16 cellular contexts compared by ENCODE assay signal in genomic region chr22:21819183-21819770, GRCh38. TPM values are rescaled to one million over a fixed set of nuclear protein-coding genes. Genes with fewer than 3 reads are reported as not detected.
DNase-seq lines count a peak whose midpoint lies in the region; ATAC-seq and TF ChIP-seq lines count a peak whose summit lies in the region.
"Had no signal": no experiment of that assay in that cellular context is flagged by ENCODE, and none has a peak within 500 bp of the region (broad histone marks: within the 10 kb centered on the region; RNA-seq: fewer than 3 reads in every experiment).

No MANE protein-coding gene starts in this region.

- H3K4me3 Mint-ChIP-seq in CD14-positive monocyte: peak overlapping the region; percentile 56 to 82
- peak overlapping the region in 1 of 2 donors; percentile 78 for H3K4me3 Mint-ChIP-seq in effector memory CD8-positive, alpha-beta T cell
- H3K4me3 Mint-ChIP-seq in natural killer cell: peak overlapping the region; percentile 59
- H3K4me3 Mint-ChIP-seq: activated CD4-positive, alpha-beta T cell treated with anti-CD3 and anti-CD28 coated beads for 36 hours had no signal

- intact Hi-C loops in CD14-positive monocyte (cut with micrococcal nuclease): loop anchor here in 1 of 2 donors (5.0 to 10.0 kb wide), 2 partner anchors 116 to 133 kb away; partner anchors contain the start of gene PPM1F
- intact Hi-C loops in natural killer cell (cut with micrococcal nuclease): loop anchor here (2.0 to 5.0 kb wide), 2 partner anchors 14 to 37 kb away; no protein-coding TSS in a partner anchor

- no peak overlapping the region for H3K4me3 ChIP-seq in HL-60 (replicated peaks; ENCODE audit: insufficient read depth, low read length)
- H3K4me3 ChIP-seq: esophagus squamous epithelium, GM12878, SJCRH30 had no signal

- H3K9me3 Mint-ChIP-seq in CD14-positive monocyte (peaks cover 0 to 2% (median 0%) of the 10 kb centered on the region in 7 donors), natural killer cell (no peaks in the 10 kb centered on the region)
- H3K9me3 Mint-ChIP-seq in effector memory CD8-positive, alpha-beta T cell: no peaks in the 10 kb centered on the region
- H3K9me3 Mint-ChIP-seq: activated naive CD4-positive, alpha-beta T cell treated with anti-CD3 and anti-CD28 coated beads, Interleukin-2, amount 50 U/mL, for 72 hours had no signal

- H3K27me3 ChIP-seq in HL-60 (ENCODE audit: insufficient read depth, poor library complexity, severe bottlenecking): no peaks in the 10 kb centered on the region
- H3K27me3 ChIP-seq: esophagus squamous epithelium, SJCRH30 had no signal

- peak overlapping the region; percentile 94 to 100 (median 100) for H3K27ac Mint-ChIP-seq in CD14-positive monocyte
- peak overlapping the region; percentile 95 to 99 for H3K27ac Mint-ChIP-seq in effector memory CD8-positive, alpha-beta T cell
- peak overlapping the region; percentile 93 to 97 for H3K27ac Mint-ChIP-seq in natural killer cell

- H3K27ac ChIP-seq in HL-60 (replicated peaks) (peak overlapping the region; percentile 93), caudate nucleus (ENCODE audit: low read depth, low read length) (no peak overlapping the region)
- H3K27ac ChIP-seq: SJCRH30 had no signal

- H3K27me3 Mint-ChIP-seq in CD14-positive monocyte (ENCODE audit: low read depth in 3 of 3) (peaks cover 0 to 1% (median 0%) of the 10 kb centered on the region in 3 donors), natural killer cell (ENCODE audit: low read depth in 2 of 2) (no peaks in the 10 kb centered on the region)
- H3K27me3 Mint-ChIP-seq in effector memory CD8-positive, alpha-beta T cell: no peaks in the 10 kb centered on the region
- H3K27me3 Mint-ChIP-seq: activated CD4-positive, alpha-beta T cell treated with anti-CD3 and anti-CD28 coated beads for 36 hours; brain had no signal

- H3K36me3 Mint-ChIP-seq in CD14-positive monocyte (peaks cover 7 to 30% of the 10 kb centered on the region in 2 donors), natural killer cell (no peaks in the 10 kb centered on the region)
- peaks cover 24% of the 10 kb centered on the region for H3K36me3 Mint-ChIP-seq in effector memory CD8-positive, alpha-beta T cell (ENCODE audit: insufficient read depth)
- H3K36me3 Mint-ChIP-seq: activated naive CD4-positive, alpha-beta T cell treated with anti-CD3 and anti-CD28 coated beads, Interleukin-2, amount 50 U/mL, for 72 hours had no signal

- ATAC-seq in effector memory CD8-positive, alpha-beta T cell (replicated peaks): no peak
- no peak for ATAC-seq in natural killer cell
- ATAC-seq: activated CD4-positive, alpha-beta T cell treated with anti-CD3 and anti-CD28 coated beads for 36 hours; activated naive CD4-positive, alpha-beta T cell treated with anti-CD3 and anti-CD28 coated beads, Interleukin-2, amount 50 U/mL, for 72 hours; GM12878; sciatic nerve had no signal

- H3K4me1 Mint-ChIP-seq in CD14-positive monocyte: peaks cover 64% of the 10 kb centered on the region
- H3K4me1 Mint-ChIP-seq in effector memory CD8-positive, alpha-beta T cell (ENCODE audit: low read depth in 2 of 2): peaks cover 55 to 74% of the 10 kb centered on the region in 2 donors
- peaks cover 71 to 80% of the 10 kb centered on the region in 2 donors for H3K4me1 Mint-ChIP-seq in natural killer cell

- DNase-seq in CD14-positive monocyte (ENCODE audit: low spot score) (no peak), HL-60 (ENCODE audit: low read depth in 1 of 2, low spot score in 1 of 2) (no peak), natural killer cell (no peak), LoVo (ENCODE audit: low spot score) (no peak), caudate nucleus (lab: John Stamatoyannopoulos, UW) (no peak), UCSD-AML1 (lab: John Stamatoyannopoulos, UW; ENCODE audit: unreplicated experiment) (no peak), NCI-H748 (lab: John Stamatoyannopoulos, UW; ENCODE audit: unreplicated experiment) (no peak)
- no peak for DNase-seq in effector memory CD8-positive, alpha-beta T cell
- DNase-seq: activated CD4-positive, alpha-beta T cell treated with anti-CD3 and anti-CD28 coated beads for 36 hours; esophagus squamous epithelium; NCI-H2029 treated with DMSO at 0.1 percent for 48 hours; SJCRH30 had no signal

- TF ChIP-seq CTCF in CD14-positive monocyte (IDR thresholded peaks at IDR 0.05) (no peak), HL-60 (IDR thresholded peaks at IDR 0.05; ENCODE audit: insufficient read depth, low read length) (no peak), natural killer cell (IDR thresholded peaks at IDR 0.05) (no peak)

RNA-seq across cellular contexts. Expression of gene MAPK1, which starts 48.2 kb away (rescaled TPM):
- polyA plus RNA-seq in CD14-positive monocyte: 100 to 1,000 TPM; 118 to 148 TPM
- total RNA-seq in natural killer cell: 100 to 1,000 TPM; 189 to 246 (median 214) TPM
